Comparison of ENCODE assay signal across 1 cellular context in the genomic region with DNA sequence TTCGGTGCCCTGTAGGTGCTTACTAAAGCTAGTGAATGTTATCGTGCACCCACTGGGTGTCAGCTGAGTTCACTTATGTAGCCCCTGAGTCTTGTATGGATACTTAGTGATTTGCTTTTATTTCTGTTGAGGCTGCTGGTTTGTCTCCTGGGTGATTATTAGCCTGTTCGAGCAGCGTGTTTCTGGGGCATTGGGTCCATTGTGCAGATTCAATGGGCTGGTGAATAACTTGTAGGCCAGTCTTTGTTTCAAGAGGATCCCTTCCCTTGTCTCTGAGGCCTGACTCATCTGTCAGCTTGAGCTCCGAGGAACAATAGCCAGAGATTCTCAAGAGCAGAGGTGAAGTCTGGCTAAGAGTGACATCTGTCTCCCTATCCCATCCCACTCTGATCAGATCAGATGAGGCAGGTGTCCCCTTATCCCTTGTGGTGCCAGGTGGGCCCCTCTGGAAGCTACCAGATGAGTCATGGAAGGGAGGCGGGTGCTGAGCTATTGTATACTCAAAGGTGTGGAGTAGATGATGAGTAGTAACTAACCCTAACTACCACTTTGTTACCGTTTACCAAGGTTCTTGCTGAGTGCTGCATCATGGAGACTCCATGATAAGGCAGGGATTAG.
TF ChIP-seq lines count a peak whose summit lies in the region.

No MANE protein-coding gene starts in this region.

TF ChIP-seq in GM23338, 12 proteins besides CTCF, POLR2A, EP300 and RAD21 (continued from another document):
- TF ChIP-seq REST (IDR thresholded peaks at IDR 0.05; ENCODE audit: unreplicated experiment) (no peak), JUNB (IDR thresholded peaks at IDR 0.05; ENCODE audit: unreplicated experiment) (no peak), CREB1 (CRISPR knock-in tag; IDR thresholded peaks at IDR 0.05; ENCODE audit: low read depth) (no peak), ZNF462 (CRISPR knock-in tag; IDR thresholded peaks at IDR 0.05) (no peak; the same call in 1 of the 2 replicates)
TF ChIP-seq in GM23338: peak in this region for 0.
